20 cellular contexts compared by ENCODE assay signal in genomic region chr4:79201976-79202375, GRCh38.
"Had no signal": no experiment of that assay in that cellular context is flagged by ENCODE, and none has a peak within 500 bp of the region (broad histone marks: within the 10 kb centered on the region; RNA-seq: fewer than 3 reads in every experiment).

No MANE protein-coding gene starts in this region.

- H3K4me3 ChIP-seq: ascending aorta, breast epithelium, coronary artery, gastroesophageal sphincter, lower lobe of right lung, sigmoid colon, thoracic aorta, upper lobe of left lung had no signal

- H3K27ac ChIP-seq: ascending aorta, breast epithelium, coronary artery, gastroesophageal sphincter, lower lobe of right lung, neutrophil, sigmoid colon, thoracic aorta, upper lobe of left lung had no signal

- H3K36me3 ChIP-seq: ascending aorta, breast epithelium, gastroesophageal sphincter, lower lobe of right lung, neutrophil, sigmoid colon, thoracic aorta, upper lobe of left lung had no signal

- FAIRE-seq: endometrium had no signal

- H3K27me3 ChIP-seq: ascending aorta, breast epithelium, gastroesophageal sphincter, neutrophil, sigmoid colon, upper lobe of left lung had no signal

- ATAC-seq: activated CD4-positive, CD25-positive, alpha-beta regulatory T cell treated with anti-CD3 and anti-CD28 coated beads, Interleukin-2, amount 50 U/mL, for 24 hours; activated T-cell treated with anti-CD3 and anti-CD28 coated beads, Interleukin-2, amount 50 U/mL, for 72 hours; esophagus mucosa; gastroesophageal sphincter; left colon; lower lobe of right lung; natural killer cell treated with Interleukin-12 subunit alpha and Interleukin-12 subunit beta and Interleukin-15 and Interleukin-18, amount 100 ng/mL, for 72 hours; stimulated activated naive B cell treated with anti-CD40 and anti-IgM and Interleukin-4, amounts not matched to agents 10 μg/mL and 1 μg/mL and 100 μg/mL, for 72 hours had no signal

- H3K9me3 ChIP-seq: lower lobe of right lung, neutrophil, thoracic aorta, upper lobe of left lung had no signal

- DNase-seq: activated CD4-positive, alpha-beta T cell treated with anti-CD3 and anti-CD28 coated beads, Interleukin-2, amount 10 ng/mL, durations not matched to agents 7 days and 5 days; activated effector memory CD4-positive, alpha-beta T cell treated with anti-CD3 and anti-CD28 coated beads, Interleukin-2, amount 50 U/mL, for 16 hours; activated naive CD4-positive, alpha-beta T cell treated with anti-CD3 and anti-CD28 coated beads, Interleukin-2, amount 50 U/mL, for 16 hours; activated T-cell treated with anti-CD3 and anti-CD28 coated beads, Interleukin-2, amount 50 U/mL, for 72 hours; immature natural killer cell; left colon; lower lobe of right lung; sigmoid colon; stimulated activated naive B cell treated with anti-CD40 and anti-IgM and Interleukin-4, amounts not matched to agents 10 μg/mL and 1 μg/mL and 100 μg/mL, for 72 hours; upper lobe of left lung had no signal

- H3K4me1 ChIP-seq: ascending aorta, breast epithelium, gastroesophageal sphincter, lower lobe of right lung, upper lobe of left lung had no signal
